28 cellular contexts compared by ENCODE assay signal in the genomic region with DNA sequence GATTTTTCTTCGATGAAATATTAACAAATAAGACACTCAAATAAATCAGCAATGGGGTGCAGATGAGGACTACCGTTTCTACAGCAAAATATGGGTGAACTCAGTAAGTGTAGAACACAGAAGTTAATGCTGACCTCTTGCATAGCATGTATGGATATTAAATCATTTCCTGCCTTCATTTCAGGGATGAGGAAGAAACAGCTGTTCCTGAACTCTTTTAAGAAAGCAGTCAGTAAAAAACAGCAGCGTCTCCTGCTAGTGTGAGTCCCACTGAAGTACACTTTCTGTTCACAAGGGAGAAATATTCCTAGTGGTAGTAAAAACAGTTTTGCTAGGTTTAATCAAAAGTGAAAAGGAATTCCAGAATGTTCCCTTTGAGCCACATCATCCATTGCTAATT.
"Had no signal": no experiment of that assay in that cellular context is flagged by ENCODE, and none has a peak within 500 bp of the region (broad histone marks: within the 10 kb centered on the region; RNA-seq: fewer than 3 reads in every experiment).

No MANE protein-coding gene starts in this region.

- DNase-seq: activated CD4-positive, alpha-beta T cell treated with anti-CD3 and anti-CD28 coated beads for 1 hour; activated CD4-positive, alpha-beta T cell treated with anti-CD3 and anti-CD28 coated beads, Interleukin-2, amount 50 U/mL, for 1 hour; activated effector memory CD4-positive, alpha-beta T cell treated with Interleukin-2 at 50 U/mL for 16 hours; activated naive CD4-positive, alpha-beta T cell treated with Interleukin-2 at 50 U/mL for 16 hours; activated naive CD8-positive, alpha-beta T cell treated with anti-CD3 and anti-CD28 coated beads, Interleukin-2, amount 10 ng/mL, durations not matched to agents 7 days and 5 days; activated T-cell treated with anti-CD3 and anti-CD28 coated beads for 4 hours; activated T-cell treated with anti-CD3 and anti-CD28 coated beads, Interleukin-2, amount 50 U/mL, for 72 hours; central memory CD4-positive, alpha-beta T cell; effector CD8-positive, alpha-beta T cell; islet precursor cell; left cardiac atrium; mammary epithelial cell; naive thymus-derived CD4-positive, alpha-beta T cell; occipital lobe; psoas muscle; stimulated activated CD4-positive, alpha-beta T cell treated with anti-CD3 and anti-CD28 coated beads, Interleukin-15, amount 100 ng/mL, for 24 hours; stimulated activated CD4-positive, alpha-beta T cell treated with anti-CD3 and anti-CD28 coated beads, Interleukin-2, amount 100 ng/mL, for 24 hours; stimulated activated naive CD4-positive, alpha-beta T cell; T-helper 17 cell; tibial artery had no signal

- H3K27me3 Mint-ChIP-seq: activated naive CD8-positive, alpha-beta T cell treated with anti-CD3 and anti-CD28 coated beads, Interleukin-2, amount 10 ng/mL, durations not matched to agents 7 days and 5 days; naive thymus-derived CD4-positive, alpha-beta T cell; T-helper 17 cell had no signal

- H3K9ac ChIP-seq: parathyroid adenoma had no signal

- FAIRE-seq: endometrium had no signal

- H2AFZ ChIP-seq: hepatocyte, parathyroid adenoma had no signal

- H3K4me1 Mint-ChIP-seq: activated naive CD8-positive, alpha-beta T cell treated with anti-CD3 and anti-CD28 coated beads, Interleukin-2, amount 10 ng/mL, durations not matched to agents 7 days and 5 days; naive thymus-derived CD4-positive, alpha-beta T cell; T-helper 17 cell; WTC11 had no signal

- H3K4me3 Mint-ChIP-seq: activated naive CD8-positive, alpha-beta T cell treated with anti-CD3 and anti-CD28 coated beads, Interleukin-2, amount 10 ng/mL, durations not matched to agents 7 days and 5 days; activated T-cell treated with anti-CD3 and anti-CD28 coated beads, Interleukin-2, amount 50 U/mL, for 72 hours; naive thymus-derived CD4-positive, alpha-beta T cell; neural crest cell; WTC11 had no signal

- H3K4me1 ChIP-seq: gastroesophageal sphincter, parathyroid adenoma, psoas muscle, suprapubic skin had no signal

- H3K27ac ChIP-seq: gastroesophageal sphincter, hepatocyte, parathyroid adenoma, psoas muscle, suprapubic skin, tibial artery had no signal

- H3K36me3 Mint-ChIP-seq: WTC11 had no signal

- H3K4me2 ChIP-seq: hepatocyte had no signal

- H3K9me3 ChIP-seq: gastroesophageal sphincter, psoas muscle, suprapubic skin, tibial artery had no signal

- H3K9me3 Mint-ChIP-seq: activated T-cell treated with anti-CD3 and anti-CD28 coated beads, Interleukin-2, amount 50 U/mL, for 72 hours; naive thymus-derived CD4-positive, alpha-beta T cell; neural crest cell; WTC11 had no signal

- ATAC-seq: activated T-cell treated with anti-CD3 and anti-CD28 coated beads, Interleukin-2, amount 50 U/mL, for 72 hours; gastroesophageal sphincter; left cardiac atrium; naive thymus-derived CD4-positive, alpha-beta T cell; psoas muscle; SK-N-SH treated with all-trans-retinoic acid at 6 μM for 48 hours; T-helper 17 cell; WTC11 had no signal

- H3K4me3 ChIP-seq: gastroesophageal sphincter, hepatocyte, psoas muscle, suprapubic skin, tibial artery had no signal

- H3K36me3 ChIP-seq: gastroesophageal sphincter, suprapubic skin, tibial artery had no signal

- H3K27me3 ChIP-seq: gastroesophageal sphincter, hepatocyte, suprapubic skin, tibial artery had no signal

- H3K27ac Mint-ChIP-seq: activated naive CD8-positive, alpha-beta T cell treated with anti-CD3 and anti-CD28 coated beads, Interleukin-2, amount 10 ng/mL, durations not matched to agents 7 days and 5 days; activated T-cell treated with anti-CD3 and anti-CD28 coated beads, Interleukin-2, amount 50 U/mL, for 72 hours; naive thymus-derived CD4-positive, alpha-beta T cell; T-helper 17 cell; WTC11 had no signal

- H3K79me2 ChIP-seq: hepatocyte, parathyroid adenoma had no signal
